In the genomic region with DNA sequence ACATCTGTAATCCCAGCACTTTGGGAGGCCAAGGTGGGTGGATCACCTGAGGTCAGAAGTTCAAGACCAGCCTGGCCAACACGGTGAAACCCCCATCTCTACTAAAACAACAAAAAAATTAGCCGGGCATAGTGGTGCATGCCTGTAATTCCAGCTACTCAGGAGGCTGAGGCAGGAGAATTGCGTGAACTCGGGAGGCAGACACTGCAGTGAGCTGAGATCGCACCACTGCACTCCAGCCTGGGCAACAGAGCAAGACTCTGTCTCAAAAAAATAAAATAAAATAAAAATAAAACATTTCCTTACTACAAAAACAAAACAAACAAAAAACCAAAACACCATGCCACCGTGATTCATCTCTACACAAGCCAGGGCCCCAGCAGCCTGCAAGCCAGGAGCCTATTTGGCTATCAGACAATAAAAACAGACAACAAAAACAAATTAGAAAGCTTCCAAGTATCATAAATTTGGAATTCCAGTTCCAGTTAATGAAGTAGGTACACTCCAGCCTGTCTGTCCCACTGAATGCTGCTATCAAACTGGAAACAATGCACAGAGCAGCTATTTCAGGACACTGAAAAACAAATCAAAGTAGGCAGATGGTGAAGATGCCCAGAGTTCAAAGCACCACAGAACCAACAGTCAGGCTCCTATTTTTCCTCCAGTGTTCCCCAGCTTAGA, we compare ENCODE assay signal across 1 cellular context.
A peak's percentile ranks its signal among the peaks of the same experiment; 100 is the strongest.
TF ChIP-seq lines count a peak whose summit lies in the region.

No MANE protein-coding gene starts in this region.

TF ChIP-seq in SK-N-SH, 30 proteins besides CTCF, POLR2A, EP300 and RAD21:
- TF ChIP-seq FOSL2 (IDR thresholded peaks at IDR 0.05; ENCODE audit: borderline replicate concordance, low read depth), result peak; percentile 8; the same call in 1 of the 2 replicates
